35 cellular contexts compared by ENCODE assay signal in the genomic region with DNA sequence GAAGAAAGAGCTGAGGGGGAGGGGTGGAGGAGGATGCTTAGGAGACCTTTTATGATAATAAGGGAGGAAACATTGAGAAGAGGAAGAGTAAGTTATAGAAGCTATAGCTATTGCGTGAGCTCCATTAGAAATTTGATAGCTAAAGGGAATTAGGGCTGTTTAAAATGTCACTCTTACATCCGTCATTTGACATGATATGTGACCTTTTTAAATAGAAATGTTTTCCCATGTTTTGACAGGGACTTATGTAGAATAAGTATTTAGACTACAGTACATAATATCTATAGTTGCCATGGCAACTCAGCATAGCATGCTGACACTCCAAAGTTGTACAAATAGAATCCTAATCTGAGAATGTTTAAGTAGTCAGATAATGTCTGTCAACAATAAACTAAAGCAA. TPM values are rescaled to one million over a fixed set of nuclear protein-coding genes. Genes with fewer than 3 reads are reported as not detected.
"Had no signal": no experiment of that assay in that cellular context is flagged by ENCODE, and none has a peak within 500 bp of the region (broad histone marks: within the 10 kb centered on the region; RNA-seq: fewer than 3 reads in every experiment).

No MANE protein-coding gene starts in this region.

- H3K4me3 Mint-ChIP-seq: activated CD4-positive, alpha-beta memory T cell treated with anti-CD3 and anti-CD28 coated beads for 36 hours; activated CD4-positive, alpha-beta T cell treated with anti-CD3 and anti-CD28 coated beads for 36 hours; activated CD4-positive, alpha-beta T cell treated with anti-CD3 and anti-CD28 coated beads, Interleukin-2, amount 10 ng/mL, durations not matched to agents 24 days and 14 days; activated CD8-positive, alpha-beta memory T cell treated with anti-CD3 and anti-CD28 coated beads, Interleukin-2, amount 10 ng/mL, durations not matched to agents 7 days and 5 days; activated CD8-positive, alpha-beta T cell treated with anti-CD3 and anti-CD28 coated beads, Interleukin-2, amount 10 ng/mL, durations not matched to agents 7 days and 5 days; activated naive CD8-positive, alpha-beta T cell; activated T-helper 1 cell treated with anti-CD3 and anti-CD28 coated beads, Interleukin-12 subunit alpha, Interleukin-12 subunit beta, Interleukin-2, Interleukin-4 antibody, amounts not matched to agents 30 ng/mL and 10 ng/mL and 1 ng/mL, durations not matched to agents 14 hours and 24 hours and 36 hours; central memory CD8-positive, alpha-beta T cell; dendritic cell treated with granulocyte-macrophage colony-stimulating factor and Interleukin-4, amounts not matched to agents 40 ng/mL and 50 ng/mL, for 4 days; endodermal cell; T-helper 17 cell; T-helper 2 cell treated with Interferon-gamma antibody and Interleukin-4, amounts not matched to agents 5 μg/mL and 100 μg/mL, for 36 hours had no signal

- H3K9me3 ChIP-seq: esophagus muscularis mucosa, gastrocnemius medialis, heart left ventricle had no signal

- H3K27me3 ChIP-seq: brain microvascular endothelial cell, dorsolateral prefrontal cortex, esophagus muscularis mucosa, foreskin keratinocyte, gastrocnemius medialis, heart left ventricle had no signal

- ATAC-seq: activated CD4-positive, alpha-beta T cell treated with anti-CD3 and anti-CD28 coated beads for 36 hours; activated CD8-positive, alpha-beta memory T cell treated with anti-CD3 and anti-CD28 coated beads, Interleukin-2, amount 10 ng/mL, durations not matched to agents 7 days and 5 days; activated CD8-positive, alpha-beta T cell treated with anti-CD3 and anti-CD28 coated beads, Interleukin-2, amount 10 ng/mL, durations not matched to agents 7 days and 5 days; foreskin keratinocyte; gastrocnemius medialis; heart left ventricle; T-helper 17 cell had no signal

- H3K27ac Mint-ChIP-seq: activated CD4-positive, alpha-beta memory T cell treated with anti-CD3 and anti-CD28 coated beads for 36 hours; activated CD4-positive, alpha-beta T cell treated with anti-CD3 and anti-CD28 coated beads for 36 hours; activated CD4-positive, alpha-beta T cell treated with anti-CD3 and anti-CD28 coated beads, Interleukin-2, amount 10 ng/mL, durations not matched to agents 24 days and 14 days; activated CD8-positive, alpha-beta memory T cell treated with anti-CD3 and anti-CD28 coated beads, Interleukin-2, amount 10 ng/mL, durations not matched to agents 7 days and 5 days; activated CD8-positive, alpha-beta T cell treated with anti-CD3 and anti-CD28 coated beads, Interleukin-2, amount 10 ng/mL, durations not matched to agents 7 days and 5 days; activated naive CD8-positive, alpha-beta T cell; activated T-helper 1 cell treated with anti-CD3 and anti-CD28 coated beads, Interleukin-12 subunit alpha, Interleukin-12 subunit beta, Interleukin-2, Interleukin-4 antibody, amounts not matched to agents 30 ng/mL and 10 ng/mL and 1 ng/mL, durations not matched to agents 14 hours and 24 hours and 36 hours; dendritic cell treated with granulocyte-macrophage colony-stimulating factor and Interleukin-4, amounts not matched to agents 40 ng/mL and 50 ng/mL, for 4 days; endodermal cell; T-helper 17 cell; T-helper 2 cell treated with Interferon-gamma antibody and Interleukin-4, amounts not matched to agents 5 μg/mL and 100 μg/mL, for 36 hours had no signal

- H3K4me1 ChIP-seq: esophagus muscularis mucosa, foreskin keratinocyte, gastrocnemius medialis, heart left ventricle had no signal

- DNase-seq: activated CD4-positive, alpha-beta memory T cell treated with anti-CD3 and anti-CD28 coated beads for 36 hours; activated CD4-positive, alpha-beta T cell treated with anti-CD3 and anti-CD28 coated beads for 36 hours; activated CD4-positive, alpha-beta T cell treated with anti-CD3 and anti-CD28 coated beads, Interleukin-2, amount 10 ng/mL, durations not matched to agents 24 days and 14 days; activated CD4-positive, CD25-positive, alpha-beta regulatory T cell; activated CD4-positive, CD25-positive, alpha-beta regulatory T cell treated with anti-CD3 and anti-CD28 coated beads, Interleukin-2, amount 50 U/mL, for 72 hours; activated CD8-positive, alpha-beta memory T cell treated with anti-CD3 and anti-CD28 coated beads, Interleukin-2, amount 10 ng/mL, durations not matched to agents 7 days and 5 days; activated CD8-positive, alpha-beta memory T cell treated with anti-CD3 and anti-CD28 coated beads, Interleukin-2, amount 50 U/mL, for 4 hours; activated CD8-positive, alpha-beta T cell treated with anti-CD3 and anti-CD28 coated beads, Interleukin-2, amount 10 ng/mL, durations not matched to agents 7 days and 5 days; activated gamma-delta T cell; activated naive CD4-positive, alpha-beta T cell treated with anti-CD3 and anti-CD28 coated beads, Interleukin-2, amount 50 U/mL, for 16 hours; activated naive CD4-positive, alpha-beta T cell treated with Interleukin-2 at 50 U/mL for 16 hours; activated T-cell treated with anti-CD3 and anti-CD28 coated beads, Interleukin-2, amount 50 U/mL, for 1 hour; activated T-cell treated with anti-CD3 and anti-CD28 coated beads, Interleukin-2, amount 50 U/mL, for 48 hours; amniotic stem cell; anterior cingulate cortex; brain microvascular endothelial cell; dorsolateral prefrontal cortex; effector memory CD4-positive, alpha-beta T cell; endodermal cell; foreskin keratinocyte; gastrocnemius medialis; glutamatergic neuron; heart left ventricle; T-helper 17 cell; T1000 had no signal

- H3K4me3 ChIP-seq: coronary artery, dorsolateral prefrontal cortex, esophagus muscularis mucosa, gastrocnemius medialis, heart left ventricle had no signal

- H3K9me3 Mint-ChIP-seq: activated CD4-positive, alpha-beta memory T cell treated with anti-CD3 and anti-CD28 coated beads for 36 hours; activated CD4-positive, alpha-beta T cell treated with anti-CD3 and anti-CD28 coated beads, Interleukin-2, amount 10 ng/mL, durations not matched to agents 24 days and 14 days; activated T-helper 1 cell treated with anti-CD3 and anti-CD28 coated beads, Interleukin-12 subunit alpha, Interleukin-12 subunit beta, Interleukin-2, Interleukin-4 antibody, amounts not matched to agents 30 ng/mL and 10 ng/mL and 1 ng/mL, durations not matched to agents 14 hours and 24 hours and 36 hours; central memory CD8-positive, alpha-beta T cell; dendritic cell treated with granulocyte-macrophage colony-stimulating factor and Interleukin-4, amounts not matched to agents 40 ng/mL and 50 ng/mL, for 4 days; endodermal cell; T-helper 2 cell treated with Interferon-gamma antibody and Interleukin-4, amounts not matched to agents 5 μg/mL and 100 μg/mL, for 36 hours had no signal

- H3K27me3 Mint-ChIP-seq: activated CD4-positive, alpha-beta memory T cell treated with anti-CD3 and anti-CD28 coated beads for 36 hours; activated CD4-positive, alpha-beta T cell treated with anti-CD3 and anti-CD28 coated beads for 36 hours; activated CD4-positive, alpha-beta T cell treated with anti-CD3 and anti-CD28 coated beads, Interleukin-2, amount 10 ng/mL, durations not matched to agents 24 days and 14 days; activated CD8-positive, alpha-beta memory T cell treated with anti-CD3 and anti-CD28 coated beads, Interleukin-2, amount 10 ng/mL, durations not matched to agents 7 days and 5 days; activated naive CD8-positive, alpha-beta T cell; central memory CD8-positive, alpha-beta T cell; dendritic cell treated with granulocyte-macrophage colony-stimulating factor and Interleukin-4, amounts not matched to agents 40 ng/mL and 50 ng/mL, for 4 days; T-helper 17 cell had no signal

- H3K36me3 ChIP-seq: brain microvascular endothelial cell, esophagus muscularis mucosa, gastrocnemius medialis had no signal

- H3K4me1 Mint-ChIP-seq: activated CD4-positive, alpha-beta T cell treated with anti-CD3 and anti-CD28 coated beads for 36 hours; central memory CD8-positive, alpha-beta T cell; endodermal cell had no signal

- H3K27ac ChIP-seq: brain microvascular endothelial cell, coronary artery, dorsolateral prefrontal cortex, esophagus muscularis mucosa, foreskin keratinocyte, gastrocnemius medialis, heart left ventricle had no signal

- FAIRE-seq: astrocyte, bronchial epithelial cell had no signal

RNA-seq across cellular contexts. Expression of a gene that starts 55.6 kb away (rescaled TPM):
- total RNA-seq: astrocyte, cardiac septum had no signal
